1 cellular context compared by ENCODE assay signal in the genomic region with DNA sequence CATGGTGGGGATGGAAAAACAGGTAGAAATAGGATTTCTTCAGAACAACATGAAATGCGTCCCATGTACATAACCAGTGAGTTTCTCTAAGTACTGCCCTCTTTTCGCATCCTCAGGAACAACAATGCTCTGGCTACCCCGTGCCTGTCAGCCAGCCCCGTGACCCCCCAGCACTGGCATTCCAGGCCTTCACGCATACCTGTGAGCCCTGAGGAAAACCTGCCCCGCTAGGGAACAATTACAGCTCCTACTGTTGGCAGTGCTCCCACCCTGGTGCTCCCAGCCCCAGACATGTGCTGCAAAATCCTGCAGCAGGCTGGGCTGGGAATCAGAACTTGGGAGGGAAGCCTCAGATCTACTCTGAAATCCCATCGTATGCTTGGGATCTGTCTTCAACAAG.
TF ChIP-seq lines count a peak whose summit lies in the region.

No MANE protein-coding gene starts in this region.

TF ChIP-seq in HepG2, 621 proteins besides CTCF, POLR2A, EP300 and RAD21 (continued from another document):
- TF ChIP-seq ZFP91 (CRISPR knock-in tag; IDR thresholded peaks at IDR 0.05; ENCODE audit: borderline replicate concordance), result 0 out of 2 replicates have a peak, but pooled peaks have one; percentile 22
- peak; percentile 99 for TF ChIP-seq ZNF263 (CRISPR knock-in tag; IDR thresholded peaks at IDR 0.05)
- TF ChIP-seq PAX8 (CRISPR knock-in tag; IDR thresholded peaks at IDR 0.05; ENCODE audit: borderline replicate concordance), result no peak
